23 cellular contexts compared by ENCODE assay signal in the genomic region with DNA sequence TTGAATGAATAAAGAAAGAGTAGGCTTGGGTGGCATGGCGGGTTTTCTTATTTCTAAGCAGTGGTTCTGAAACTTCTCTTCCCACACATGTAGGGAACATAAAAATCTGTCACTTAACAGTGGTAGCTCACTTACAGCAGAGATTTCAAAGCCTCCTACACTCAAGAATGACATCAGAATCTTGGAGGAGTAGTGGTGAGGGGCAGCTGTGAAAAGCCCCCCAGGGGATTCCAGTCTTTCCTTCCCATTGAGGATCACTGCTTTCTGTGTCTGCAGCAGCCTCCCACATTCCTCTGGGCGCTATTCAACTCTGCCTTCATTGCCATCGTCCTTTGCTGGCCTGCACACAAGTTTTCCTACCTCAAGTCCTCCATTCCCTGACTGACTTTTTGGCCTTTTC. TPM values are rescaled to one million over a fixed set of nuclear protein-coding genes. Genes with fewer than 3 reads are reported as not detected.
"Had no signal": no experiment of that assay in that cellular context is flagged by ENCODE, and none has a peak within 500 bp of the region (broad histone marks: within the 10 kb centered on the region; RNA-seq: fewer than 3 reads in every experiment).

No MANE protein-coding gene starts in this region.

- ATAC-seq: HepG2 had no signal

- DNase-seq: IMR-90, Karpas-422, KG1, MG63, NCI-H1092, NCI-H1105 treated with DMSO at 0.1 percent for 48 hours, NCI-H1417 treated with DMSO at 0.1 percent for 48 hours, NCI-H146, NCI-H1694 treated with DMSO at 0.1 percent for 48 hours, NCI-H1930, NCI-H2081, NCI-H2107, NCI-H2171 treated with DMSO at 0.1 percent for 48 hours, NCI-H345, NCI-H524, NCI-H526 treated with DMSO at 0.1 percent for 48 hours, NCI-H748 treated with DMSO at 0.1 percent for 48 hours, Right ventricle myocardium superior, RPMI8226, SIG-M5 had no signal

RNA-seq across cellular contexts. Expression of a gene that starts 8.6 kb away (rescaled TPM):
- total RNA-seq: HT1080, IMR-90, SJSA1 had no signal
